In the genomic region with DNA sequence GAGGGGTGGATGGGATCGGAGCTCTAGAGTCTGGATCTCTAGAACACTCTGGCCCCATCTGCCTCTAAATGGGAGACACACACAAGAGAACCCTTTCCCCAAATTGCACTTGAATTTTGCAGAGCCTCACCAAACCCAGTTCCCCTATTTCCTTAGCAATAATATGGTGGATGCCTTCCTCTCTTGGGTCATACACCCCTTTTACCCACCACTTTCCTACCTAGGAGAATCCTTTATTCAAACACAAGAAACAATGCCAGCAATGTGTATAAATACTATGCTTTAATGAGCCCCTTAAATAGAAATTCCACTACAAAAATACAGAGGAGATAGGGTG, we compare ENCODE assay signal across 8 cellular contexts. TPM values are rescaled to one million over a fixed set of nuclear protein-coding genes. Genes with fewer than 3 reads are reported as not detected.
A peak's percentile ranks its signal among the peaks of the same experiment; 100 is the strongest.
DNase-seq lines count a peak whose midpoint lies in the region; FAIRE-seq and TF ChIP-seq lines count a peak whose summit lies in the region.

No MANE protein-coding gene starts in this region.

- H2BK12ac ChIP-seq in H1 (ENCODE audit: low read depth, low read length) (no peak overlapping the region), neuronal stem cell (ENCODE audit: low read length) (no peak overlapping the region)

- peak overlapping the region; percentile 80 to 86 for H3K4me3 ChIP-seq in CD4-positive, alpha-beta memory T cell (ENCODE audit: low read length in 2 of 2)
- peak overlapping the region; percentile 98 for H3K4me3 ChIP-seq in NT2/D1 (ENCODE audit: insufficient read length, low read depth)
- H3K4me3 ChIP-seq in H1 (ENCODE audit: extremely low read depth in 1 of 4, insufficient read depth in 2 of 4, low read depth in 3 of 4, low read length in 4 of 4) = peak overlapping the region; percentile 85 to 95 (median 94)
- H3K4me3 ChIP-seq in neuronal stem cell (ENCODE audit: low read length in 2 of 2) = peak overlapping the region; percentile 88 to 92

- TF ChIP-seq POLR2A in H1 (IDR thresholded peaks at IDR 0.05; ENCODE audit: control extremely low read depth in 1 of 2, low read depth in 2 of 2, low read length in 2 of 2) = no peak

- TF ChIP-seq RAD21 in H1 (IDR thresholded peaks at IDR 0.05 in 1 of 2, conservative IDR thresholded peaks at IDR 0.05 in 1 of 2; ENCODE audit: low read depth in 2 of 2, low read length in 2 of 2) = no peak

- peaks cover 40% of the 10 kb centered on the region for H3K4me1 ChIP-seq in CD4-positive, alpha-beta memory T cell (ENCODE audit: insufficient read depth, low read length)
- H3K4me1 ChIP-seq in NT2/D1 (ENCODE audit: insufficient read depth, insufficient read length) (peaks cover 10% of the 10 kb centered on the region), H1 (replicated peaks in 1 of 4; ENCODE audit: control insufficient read depth in 3 of 4, insufficient read depth in 4 of 4, low read length in 3 of 4) (peaks cover 0 to 8% (median 4%) of the 10 kb centered on the region in 4 experiments; a peak in 4 of 7 replicates), neuronal stem cell (ENCODE audit: control insufficient read depth in 2 of 2, insufficient read depth in 1 of 2, low read depth in 1 of 2, low read length in 2 of 2) (peaks cover 8% of the 10 kb centered on the region in 2 donors)

- H3K14ac ChIP-seq in H1 (ENCODE audit: insufficient read length) (no peak overlapping the region), neuronal stem cell (ENCODE audit: low read length) (no peak overlapping the region)

- H4K5ac ChIP-seq in H1 (ENCODE audit: insufficient read length, low read depth, low read length) = peak overlapping the region; percentile 5

- H3K27ac ChIP-seq in CD4-positive, alpha-beta memory T cell (ENCODE audit: low read depth, low read length) = peak overlapping the region; percentile 87
- H3K27ac ChIP-seq in H1 (ENCODE audit: low read depth, low read length) (peak overlapping the region; percentile 90), neuronal stem cell (replicated peaks; ENCODE audit: low read length) (peak overlapping the region; percentile 89)

- H2BK120ac ChIP-seq in H1 (replicated peaks; ENCODE audit: low read depth, low read length) = no peak overlapping the region
- H2BK120ac ChIP-seq in neuronal stem cell (ENCODE audit: low read depth, low read length) = no peak overlapping the region

- H3K9me3 ChIP-seq in CD4-positive, alpha-beta memory T cell (ENCODE audit: control insufficient read depth in 1 of 2, low read length in 2 of 2) = no peaks in the 10 kb centered on the region
- H3K9me3 ChIP-seq in NT2/D1 (ENCODE audit: insufficient read depth, low read length) = no peaks in the 10 kb centered on the region
- H3K9me3 ChIP-seq in H1 (ENCODE audit: insufficient read depth in 2 of 2, low read depth in 1 of 2, low read length in 1 of 2) = no peaks in the 10 kb centered on the region
- no peaks in the 10 kb centered on the region for H3K9me3 ChIP-seq in neuronal stem cell (replicated peaks in 1 of 2; ENCODE audit: control insufficient read depth in 2 of 2, insufficient read depth in 1 of 2, low read depth in 1 of 2, low read length in 2 of 2)

- H3K9me3 Mint-ChIP-seq in CD4-positive, alpha-beta memory T cell = no peaks in the 10 kb centered on the region

- intact Hi-C loops in CD4-positive, alpha-beta memory T cell (cut with micrococcal nuclease) = no loop called here

- peak overlapping the region; percentile 98 for H3K9ac ChIP-seq in NT2/D1 (ENCODE audit: insufficient read length, low read depth)
- peak overlapping the region in 3 of 4 experiments; percentile 90 to 97 (median 90); a peak in 6 of 7 replicates for H3K9ac ChIP-seq in H1 (replicated peaks in 1 of 4; ENCODE audit: extremely low read depth in 1 of 4, low read depth in 3 of 4, low read length in 3 of 4)
- peak overlapping the region; percentile 46 for H3K9ac ChIP-seq in neuronal stem cell (ENCODE audit: low read depth, low read length, poor library complexity)

- peaks cover 8 to 28% of the 10 kb centered on the region in 2 experiments for H3K79me2 ChIP-seq in H1 (ENCODE audit: control insufficient read depth in 1 of 2, insufficient read depth in 2 of 2, low read length in 2 of 2)

- H3K4me1 Mint-ChIP-seq in CD4-positive, alpha-beta memory T cell = peaks cover 26 to 53% (median 40%) of the 10 kb centered on the region in 4 donors

- WGBS in H1 (ENCODE audit: extremely low coverage in 1 of 2, insufficient coverage in 1 of 2, insufficient read length in 1 of 2, insufficient replicate concordance in 2 of 2, low coverage in 1 of 2, low lambda C conversion rate in 2 of 2, missing lambda C conversion rate in 1 of 2), 2 experiments = 13% methylated on average over 1 of the region's 1 CpG; no CpG with 5 or more reads in 1 of the 2 experiments
- WGBS in neuronal stem cell (ENCODE audit: extremely low coverage in 2 of 2, insufficient read length in 2 of 2, insufficient replicate concordance in 1 of 2), 2 donors = no CpG with 5 or more reads among the region's 1 CpG

- H2AK5ac ChIP-seq in H1 (ENCODE audit: low read depth, low read length) = no peak overlapping the region
- no peak overlapping the region for H2AK5ac ChIP-seq in neuronal stem cell (ENCODE audit: low read depth, low read length)

- no peak for TF ChIP-seq EP300 in H1 (IDR thresholded peaks at IDR 0.05; ENCODE audit: borderline replicate concordance in 1 of 2, low read depth in 2 of 2, low read length in 2 of 2)

- no peaks in the 10 kb centered on the region for H4K20me1 ChIP-seq in H1 (replicated peaks in 1 of 2; ENCODE audit: control insufficient read depth in 1 of 2, insufficient read depth in 2 of 2, low read length in 2 of 2)

- H3K4me3 Mint-ChIP-seq in CD4-positive, alpha-beta memory T cell = peak overlapping the region; percentile 90 to 98 (median 96)

- no peak for FAIRE-seq in H1 (lab: Jason Lieb, UNC)
- FAIRE-seq in urothelium cell line (lab: Jason Lieb, UNC) = no peak

- H4K8ac ChIP-seq in H1 (ENCODE audit: extremely low read depth, insufficient read depth, low read length) (peak overlapping the region; percentile 98; the same call in 1 of the 2 replicates), neuronal stem cell (ENCODE audit: low read depth, low read length) (no peak overlapping the region)

- peaks cover 3% of the 10 kb centered on the region in 2 donors for H3K27me3 Mint-ChIP-seq in CD4-positive, alpha-beta memory T cell

- H3K23me2 ChIP-seq in H1 (ENCODE audit: low read depth, low read length) = peaks cover 5% of the 10 kb centered on the region

- CTCF ChIA-PET in CD4-positive, alpha-beta memory T cell (lab: Charles Lee; ENCODE audit: partially characterized antibody) = interaction anchor here (1.0 to 2.2 kb wide), 4 partner anchors 34 to 258 kb away, joined by 3 to 13 read pairs (median 6); a partner anchor contains a TSS
- CTCF ChIA-PET in H1 (lab: Charles Lee; ENCODE audit: partially characterized antibody) = interaction anchor here (0.7 kb wide), 1 partner anchor 40 kb away, joined by 3 read pairs; no protein-coding TSS in a partner anchor

- H3K27me3 ChIP-seq in CD4-positive, alpha-beta memory T cell (ENCODE audit: insufficient read depth, low read length) = no peaks in the 10 kb centered on the region
- H3K27me3 ChIP-seq in NT2/D1 (ENCODE audit: insufficient read depth, insufficient read length) (no peaks in the 10 kb centered on the region), H1 (replicated peaks in 1 of 4; ENCODE audit: control insufficient read depth in 3 of 4, extremely low read depth in 1 of 4, insufficient read depth in 3 of 4, low read length in 3 of 4) (no peaks in the 10 kb centered on the region), neuronal stem cell (ENCODE audit: control insufficient read depth in 3 of 3, insufficient read depth in 3 of 3, low read depth in 1 of 3, low read length in 3 of 3) (no peaks in the 10 kb centered on the region)

- TF ChIP-seq CTCF in H1 (IDR thresholded peaks at IDR 0.05; ENCODE audit: control extremely low read depth in 1 of 3, insufficient read depth in 1 of 3, low read depth in 1 of 3, low read length in 3 of 3) = no peak

- H4K91ac ChIP-seq in H1 (replicated peaks; ENCODE audit: insufficient read length, low read length) (peak overlapping the region; percentile 18), neuronal stem cell (ENCODE audit: low read depth, low read length, poor library complexity) (no peak overlapping the region)

- H3K4ac ChIP-seq in H1 (replicated peaks; ENCODE audit: insufficient read length, low read depth, low read length) = no peak overlapping the region
- H3K4ac ChIP-seq in neuronal stem cell (ENCODE audit: low read length) = no peak overlapping the region

- POLR2A ChIA-PET in CD4-positive, alpha-beta memory T cell (lab: Charles Lee; ENCODE audit: partially characterized antibody) = interaction anchor here (0.8 to 6.6 kb wide), 26 partner anchors 10 to 701 kb away, joined by 3 to 176 read pairs (median 5); a partner anchor contains a TSS
- POLR2A ChIA-PET in H1 (lab: Charles Lee; ENCODE audit: partially characterized antibody) = interaction anchor here (0.8 to 4.3 kb wide), 15 partner anchors 10 to 258 kb away, joined by 3 to 60 read pairs (median 5); a partner anchor contains a TSS

- no peak overlapping the region for H3K23ac ChIP-seq in H1 (ENCODE audit: insufficient read length)
- H3K23ac ChIP-seq in neuronal stem cell (ENCODE audit: low read depth, low read length, poor library complexity) = no peak overlapping the region

- no peak overlapping the region for H3K56ac ChIP-seq in H1 (replicated peaks; ENCODE audit: insufficient read length, low read depth, low read length)

- no peak for DNase-seq in CD4-positive, alpha-beta memory T cell
- DNase-seq in NT2/D1 (ENCODE audit: low read depth, low spot score) (no peak), H1 (ENCODE audit: low read depth in 1 of 2, low spot score in 2 of 2) (no peak), neuronal stem cell (ENCODE audit: low spot score) (no peak), epidermal melanocyte (ENCODE audit: insufficient read length, low spot score) (no peak), DMS 273 treated with DMSO at 0.1 percent for 48 hours (lab: John Stamatoyannopoulos, UW) (no peak), urothelium cell line (ENCODE audit: low spot score) (no peak)
- DNase-seq in activated effector memory CD4-positive, alpha-beta T cell treated with Interleukin-2 at 50 U/mL for 16 hours = no peak

- H3K18ac ChIP-seq in H1 (ENCODE audit: extremely low read depth, low read length) (peak overlapping the region; percentile 91; the same call in 1 of the 2 replicates), neuronal stem cell (ENCODE audit: low read length) (peak overlapping the region; percentile 39)

- H3K27ac Mint-ChIP-seq in CD4-positive, alpha-beta memory T cell = peak overlapping the region; percentile 95 to 98 (median 97)

- H2BK5ac ChIP-seq in H1 (ENCODE audit: low read depth, low read length) = peak overlapping the region; percentile 89
- H2BK5ac ChIP-seq in neuronal stem cell (ENCODE audit: low read length) = no peak overlapping the region

- H2BK20ac ChIP-seq in H1 (ENCODE audit: low read length) = no peak overlapping the region

- H3K4me2 ChIP-seq in H1 (ENCODE audit: insufficient read depth in 1 of 2, low read depth in 2 of 2, low read length in 2 of 2) (peak overlapping the region; percentile 87 to 90), neuronal stem cell (ENCODE audit: insufficient read depth, low read length, poor library complexity, severe bottlenecking) (peak overlapping the region; percentile 66)

- H3K36me3 Mint-ChIP-seq in CD4-positive, alpha-beta memory T cell = peaks cover 28 to 39% of the 10 kb centered on the region in 2 donors

- H3K79me1 ChIP-seq in H1 (ENCODE audit: low read depth, low read length) (peaks cover 5% of the 10 kb centered on the region), neuronal stem cell (ENCODE audit: low read depth, low read length) (peaks cover 5% of the 10 kb centered on the region)

- H2AFZ ChIP-seq in H1 (ENCODE audit: low read length) = no peak overlapping the region; the same call in 1 of the 2 replicates
- peak overlapping the region; percentile 37 for H2AFZ ChIP-seq in neuronal stem cell (ENCODE audit: low read length)

- H3K36me3 ChIP-seq in CD4-positive, alpha-beta memory T cell (ENCODE audit: insufficient read depth, low read length) = peaks cover 30% of the 10 kb centered on the region
- H3K36me3 ChIP-seq in NT2/D1 (ENCODE audit: insufficient read depth, insufficient read length, low read length) (peaks cover 71% of the 10 kb centered on the region), H1 (ENCODE audit: control insufficient read depth in 2 of 4, insufficient read depth in 4 of 4, low read length in 3 of 4) (peaks cover 15 to 34% (median 30%) of the 10 kb centered on the region in 4 experiments), neuronal stem cell (replicated peaks in 1 of 2; ENCODE audit: control insufficient read depth in 2 of 2, insufficient read depth in 2 of 2, low read length in 2 of 2) (peaks cover 25 to 35% of the 10 kb centered on the region in 2 donors)

- H2BK15ac ChIP-seq in H1 (ENCODE audit: low read length) (no peak overlapping the region), neuronal stem cell (ENCODE audit: low read length) (no peak overlapping the region)

RNA-seq across cellular contexts. Expression of a gene that starts 0.8 kb away (rescaled TPM):
- 10 to 100 TPM; 47.7 to 48.8 TPM for total RNA-seq in CD4-positive, alpha-beta memory T cell
- 100 to 1,000 TPM in 1 of 2 donors, 10 to 100 TPM in 1; 82.2 to 112 TPM for polyA plus RNA-seq in CD4-positive, alpha-beta memory T cell
- 119 and 122 TPM in 2 replicates for total RNA-seq in H1 (2021; fragmentation: NEBNext Ultra II Directional; extraction: Animal tissue kit (Norgen Biotek cat#: 25700))
- 81.1 and 114 TPM in 2 replicates for polyA plus RNA-seq in H1 (2011; rRNA removed)
- polyA plus RNA-seq in H1 (2011; cell fraction: cytosol; rRNA removed) = 29.8 TPM
- 46.9 TPM for polyA plus RNA-seq in H1 (2011; cell fraction: nucleus; rRNA removed)
- polyA plus RNA-seq in H1 (2012, experiment 1 of 2) = 88.9 to 125 TPM (median 103 TPM) in 4 replicates
- polyA plus RNA-seq in H1 (2012, experiment 2 of 2) = 140 TPM
- polyA plus RNA-seq in H1 (2013, experiment 1 of 2) = 98.2 TPM
- polyA plus RNA-seq in H1 (2013, experiment 2 of 2) = 100 TPM
- 43.8 and 64.2 TPM in 2 replicates for polyA minus RNA-seq in H1 (2011; rRNA and poly(A)+ RNA removed)
- 42.7 TPM for polyA minus RNA-seq in H1 (2011; cell fraction: cytosol; rRNA and poly(A)+ RNA removed)
- 32.3 TPM for polyA minus RNA-seq in H1 (2011; cell fraction: nucleus; rRNA and poly(A)+ RNA removed)
- polyA plus RNA-seq in neuronal stem cell (2013, experiment 1 of 2) = 62.5 TPM
- 63.2 TPM for polyA plus RNA-seq in neuronal stem cell (2013, experiment 2 of 2)

RNA-seq across cellular contexts. Expression of a gene that starts 8.3 kb away (rescaled TPM):
- total RNA-seq in CD4-positive, alpha-beta memory T cell = 1 to 10 TPM; 1.3 to 2.1 TPM
- polyA plus RNA-seq in CD4-positive, alpha-beta memory T cell = under 1 TPM in 1 of 2 donors, not detected in 1; 0.28 TPM
- total RNA-seq in H1 (2021; fragmentation: NEBNext Ultra II Directional; extraction: Animal tissue kit (Norgen Biotek cat#: 25700)) = 3.5 and 4.8 TPM in 2 replicates
- polyA plus RNA-seq in H1 (2011; rRNA removed) = 3.3 and 3.7 TPM in 2 replicates
- 3.5 TPM for polyA plus RNA-seq in H1 (2011; cell fraction: cytosol; rRNA removed)
- polyA plus RNA-seq in H1 (2011; cell fraction: nucleus; rRNA removed) = 23.8 TPM
- polyA plus RNA-seq in H1 (2012, experiment 1 of 2) = 2.4 to 3.6 TPM (median 3.1 TPM) in 4 replicates
- 1.0 TPM for polyA plus RNA-seq in H1 (2012, experiment 2 of 2)
- 2.4 TPM for polyA plus RNA-seq in H1 (2013, experiment 1 of 2)
- polyA plus RNA-seq in H1 (2013, experiment 2 of 2) = 2.1 TPM
- 5.3 and 6.1 TPM in 2 replicates for polyA minus RNA-seq in H1 (2011; rRNA and poly(A)+ RNA removed)
- polyA minus RNA-seq in H1 (2011; cell fraction: cytosol; rRNA and poly(A)+ RNA removed) = 3.5 TPM
- 7.6 TPM for polyA minus RNA-seq in H1 (2011; cell fraction: nucleus; rRNA and poly(A)+ RNA removed)
- polyA plus RNA-seq in neuronal stem cell (2013, experiment 1 of 2) = 2.4 TPM
- 1.9 TPM for polyA plus RNA-seq in neuronal stem cell (2013, experiment 2 of 2)

RNA-seq across cellular contexts. Expression of a gene that starts 10.7 kb away (rescaled TPM):
- 1 to 10 TPM; 4.3 to 5.0 TPM for total RNA-seq in CD4-positive, alpha-beta memory T cell
- 1 to 10 TPM; 2.8 to 2.9 TPM for polyA plus RNA-seq in CD4-positive, alpha-beta memory T cell
- 51.8 and 52.9 TPM in 2 replicates for total RNA-seq in H1 (2021; fragmentation: NEBNext Ultra II Directional; extraction: Animal tissue kit (Norgen Biotek cat#: 25700))
- polyA plus RNA-seq in H1 (2011; rRNA removed) = 41.8 and 49.0 TPM in 2 replicates
- 47.9 TPM for polyA plus RNA-seq in H1 (2011; cell fraction: cytosol; rRNA removed)
- 54.4 TPM for polyA plus RNA-seq in H1 (2011; cell fraction: nucleus; rRNA removed)
- polyA plus RNA-seq in H1 (2012, experiment 1 of 2) = 53.0 to 56.0 TPM (median 54.0 TPM) in 4 replicates
- 56.3 TPM for polyA plus RNA-seq in H1 (2012, experiment 2 of 2)
- 69.4 TPM for polyA plus RNA-seq in H1 (2013, experiment 1 of 2)
- 74.0 TPM for polyA plus RNA-seq in H1 (2013, experiment 2 of 2)
- polyA minus RNA-seq in H1 (2011; rRNA and poly(A)+ RNA removed) = 93.1 and 99.8 TPM in 2 replicates
- polyA minus RNA-seq in H1 (2011; cell fraction: cytosol; rRNA and poly(A)+ RNA removed) = 34.9 TPM
- 23.6 TPM for polyA minus RNA-seq in H1 (2011; cell fraction: nucleus; rRNA and poly(A)+ RNA removed)
- polyA plus RNA-seq in neuronal stem cell (2013, experiment 1 of 2) = 34.2 TPM
- polyA plus RNA-seq in neuronal stem cell (2013, experiment 2 of 2) = 35.2 TPM

RNA-seq across cellular contexts. Expression of a gene that starts 29.0 kb away (rescaled TPM):
- 10 to 100 TPM; 25.2 TPM for total RNA-seq in CD4-positive, alpha-beta memory T cell
- polyA plus RNA-seq in CD4-positive, alpha-beta memory T cell = 10 to 100 TPM; 25.2 to 31.4 TPM
- 8.1 and 13.1 TPM in 2 replicates for total RNA-seq in H1 (2021; fragmentation: NEBNext Ultra II Directional; extraction: Animal tissue kit (Norgen Biotek cat#: 25700))
- 15.4 and 24.6 TPM in 2 replicates for polyA plus RNA-seq in H1 (2011; rRNA removed)
- polyA plus RNA-seq in H1 (2011; cell fraction: cytosol; rRNA removed) = 21.2 TPM
- polyA plus RNA-seq in H1 (2011; cell fraction: nucleus; rRNA removed) = 18.4 TPM
- 12.6 to 15.9 TPM (median 15.0 TPM) in 4 replicates for polyA plus RNA-seq in H1 (2012, experiment 1 of 2)
- 19.4 TPM for polyA plus RNA-seq in H1 (2012, experiment 2 of 2)
- 9.5 TPM for polyA plus RNA-seq in H1 (2013, experiment 1 of 2)
- 9.5 TPM for polyA plus RNA-seq in H1 (2013, experiment 2 of 2)
- 1.9 and 2.5 TPM in 2 replicates for polyA minus RNA-seq in H1 (2011; rRNA and poly(A)+ RNA removed)
- polyA minus RNA-seq in H1 (2011; cell fraction: cytosol; rRNA and poly(A)+ RNA removed) = 4.9 TPM
- polyA minus RNA-seq in H1 (2011; cell fraction: nucleus; rRNA and poly(A)+ RNA removed) = 13.0 TPM
- 9.8 TPM for polyA plus RNA-seq in neuronal stem cell (2013, experiment 1 of 2)
- 9.9 TPM for polyA plus RNA-seq in neuronal stem cell (2013, experiment 2 of 2)

Comparison
In these comparisons a context has a peak if more than half of its experiments do, and no peak if none do; other contexts are left out.
1. H3K9ac ChIP-seq: peak in every context shown above with its lines; median percentile 98 in NT2/D1; 90 in H1; 46 in neuronal stem cell.